Comparison of ENCODE assay signal across 19 cellular contexts in the genomic region with DNA sequence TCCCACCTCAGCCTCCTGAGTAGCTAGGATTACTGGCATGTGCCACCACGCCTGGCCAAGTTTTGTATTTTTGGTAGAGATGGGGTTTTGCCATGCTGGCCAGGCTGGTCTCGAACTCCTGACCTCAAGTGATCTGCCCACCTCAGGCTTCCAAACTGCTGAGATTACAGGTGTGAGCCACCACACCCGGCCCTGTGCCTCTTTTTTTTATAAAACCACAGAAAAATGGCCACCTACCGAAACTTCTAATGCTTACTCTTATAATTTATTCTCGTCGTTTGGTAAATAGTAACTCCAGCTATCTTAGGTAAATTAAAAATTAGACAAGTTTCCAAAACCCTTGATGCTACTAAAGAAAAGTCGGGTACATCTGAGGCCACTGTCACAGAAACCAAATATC. TPM values are rescaled to one million over a fixed set of nuclear protein-coding genes. Genes with fewer than 3 reads are reported as not detected.
DNase-seq lines count a peak whose midpoint lies in the region; ATAC-seq lines count a peak whose summit lies in the region.
"Had no signal": no experiment of that assay in that cellular context is flagged by ENCODE, and none has a peak within 500 bp of the region (broad histone marks: within the 10 kb centered on the region; RNA-seq: fewer than 3 reads in every experiment).

No MANE protein-coding gene starts in this region.

- POLR2A ChIA-PET in CD4-positive, alpha-beta memory T cell (lab: Charles Lee; ENCODE audit: partially characterized antibody): interaction anchor here (1.0 to 4.5 kb wide), 6 partner anchors 37 to 229 kb away, joined by 3 to 23 read pairs (median 8); a partner anchor contains a TSS
- POLR2A ChIA-PET in activated CD4-positive, alpha-beta memory T cell treated with anti-CD3 and anti-CD28 coated beads for 36 hours (lab: Charles Lee): interaction anchor here (1.3 to 3.5 kb wide), 10 partner anchors 11 to 229 kb away, joined by 3 to 15 read pairs (median 10); a partner anchor contains a TSS

- H3K36me3 ChIP-seq in BLaER1 treated with 17β-estradiol and CSF1 and Interleukin-3, amounts not matched to agents 10 nM and 100 nM: peaks cover 62 to 79% (median 67%) of the 10 kb centered on the region in 11 experiments
- H3K36me3 ChIP-seq in CD4-positive, alpha-beta memory T cell (ENCODE audit: insufficient read depth, low read length): peaks cover 14% of the 10 kb centered on the region

- DNase-seq in CD4-positive, alpha-beta memory T cell: peak in 2 of 5 donors; percentile 22 to 26
- peak; percentile 24 for DNase-seq in activated CD4-positive, alpha-beta memory T cell treated with anti-CD3 and anti-CD28 coated beads for 36 hours
- DNase-seq in immature natural killer cell: no peak
- no peak for DNase-seq in KG1 (lab: John Stamatoyannopoulos, UW)
- DNase-seq: activated naive CD4-positive, alpha-beta T cell; AML-193; GOT3; head of caudate nucleus; left ventricle myocardium superior; NCI-H1092; NCI-H2081; NCI-H446 treated with DMSO at 0.1 percent for 48 hours; right cardiac atrium; stimulated activated naive CD4-positive, alpha-beta T cell treated with Interleukin-2 at 50 U/mL for 16 hours had no signal

- peaks cover 40 to 71% of the 10 kb centered on the region in 2 donors for H3K36me3 Mint-ChIP-seq in CD4-positive, alpha-beta memory T cell
- H3K36me3 Mint-ChIP-seq in activated CD4-positive, alpha-beta memory T cell treated with anti-CD3 and anti-CD28 coated beads for 36 hours: peaks cover 55% of the 10 kb centered on the region
- H3K36me3 Mint-ChIP-seq in immature natural killer cell: peaks cover 18 to 45% (median 21%) of the 10 kb centered on the region in 3 donors

- peaks cover 0 to 6% (median 1%) of the 10 kb centered on the region in 8 donors for H3K9me3 Mint-ChIP-seq in CD4-positive, alpha-beta memory T cell
- peaks cover 3% of the 10 kb centered on the region for H3K9me3 Mint-ChIP-seq in activated CD4-positive, alpha-beta memory T cell treated with anti-CD3 and anti-CD28 coated beads for 36 hours
- no peaks in the 10 kb centered on the region for H3K9me3 Mint-ChIP-seq in immature natural killer cell

- intact Hi-C loops in CD4-positive, alpha-beta memory T cell (cut with micrococcal nuclease): loop anchor here (2.0 to 5.0 kb wide), 4 partner anchors 33 to 227 kb away; a partner anchor contains a TSS
- intact Hi-C loops in activated CD4-positive, alpha-beta memory T cell treated with anti-CD3 and anti-CD28 coated beads for 36 hours (cut with micrococcal nuclease): loop anchor here (1.0 to 5.0 kb wide), 5 partner anchors 94 to 922 kb away; a partner anchor contains a TSS

- peak overlapping the region in 10 of 11 experiments; percentile 73 to 84 (median 77); a peak in 18 of 22 replicates for H3K4me2 ChIP-seq in BLaER1 treated with 17β-estradiol and CSF1 and Interleukin-3, amounts not matched to agents 10 nM and 100 nM

- no peaks in the 10 kb centered on the region for H3K27me3 ChIP-seq in BLaER1 treated with 17β-estradiol and CSF1 and Interleukin-3, amounts not matched to agents 10 nM and 100 nM
- no peaks in the 10 kb centered on the region for H3K27me3 ChIP-seq in CD4-positive, alpha-beta memory T cell (ENCODE audit: insufficient read depth, low read length)
- H3K27me3 ChIP-seq: tibial nerve had no signal

- peak overlapping the region; percentile 94 to 98 (median 96) for H3K27ac Mint-ChIP-seq in CD4-positive, alpha-beta memory T cell
- H3K27ac Mint-ChIP-seq in activated CD4-positive, alpha-beta memory T cell treated with anti-CD3 and anti-CD28 coated beads for 36 hours: peak overlapping the region; percentile 87
- peak overlapping the region; percentile 43 to 88 (median 76) for H3K27ac Mint-ChIP-seq in immature natural killer cell

- H3K4me3 Mint-ChIP-seq in CD4-positive, alpha-beta memory T cell: peak overlapping the region; percentile 67 to 85 (median 78)
- peak overlapping the region; percentile 64 for H3K4me3 Mint-ChIP-seq in activated CD4-positive, alpha-beta memory T cell treated with anti-CD3 and anti-CD28 coated beads for 36 hours
- peak overlapping the region in 2 of 5 donors; percentile 17 to 71 for H3K4me3 Mint-ChIP-seq in immature natural killer cell

- no peaks in the 10 kb centered on the region for H3K27me3 Mint-ChIP-seq in CD4-positive, alpha-beta memory T cell
- H3K27me3 Mint-ChIP-seq in activated CD4-positive, alpha-beta memory T cell treated with anti-CD3 and anti-CD28 coated beads for 36 hours: no peaks in the 10 kb centered on the region
- peaks cover 0 to 5% (median 1%) of the 10 kb centered on the region in 3 donors for H3K27me3 Mint-ChIP-seq in immature natural killer cell (ENCODE audit: low read depth in 3 of 3)

- H3K4me1 ChIP-seq in BLaER1 treated with 17β-estradiol and CSF1 and Interleukin-3, amounts not matched to agents 10 nM and 100 nM: peaks cover 46 to 66% (median 58%) of the 10 kb centered on the region in 10 experiments
- H3K4me1 ChIP-seq in CD4-positive, alpha-beta memory T cell (ENCODE audit: insufficient read depth, low read length): peaks cover 70% of the 10 kb centered on the region

- peaks cover 0 to 54% (median 6%) of the 10 kb centered on the region in 11 experiments; a peak in 9 of 22 replicates for H4K20me1 ChIP-seq in BLaER1 treated with 17β-estradiol and CSF1 and Interleukin-3, amounts not matched to agents 10 nM and 100 nM

- CTCF ChIA-PET in CD4-positive, alpha-beta memory T cell (lab: Charles Lee; ENCODE audit: partially characterized antibody): interaction anchor here (1.1 to 2.1 kb wide), 5 partner anchors 10 to 156 kb away, joined by 4 to 8 read pairs (median 5); no protein-coding TSS in a partner anchor
- CTCF ChIA-PET in activated CD4-positive, alpha-beta memory T cell treated with anti-CD3 and anti-CD28 coated beads for 36 hours (lab: Charles Lee): interaction anchor here (0.9 to 1.5 kb wide), 5 partner anchors 11 to 229 kb away, joined by 3 to 12 read pairs (median 4); a partner anchor contains a TSS

- peaks cover 52 to 85% (median 71%) of the 10 kb centered on the region in 4 donors for H3K4me1 Mint-ChIP-seq in CD4-positive, alpha-beta memory T cell
- peaks cover 79% of the 10 kb centered on the region for H3K4me1 Mint-ChIP-seq in activated CD4-positive, alpha-beta memory T cell treated with anti-CD3 and anti-CD28 coated beads for 36 hours (ENCODE audit: low read depth)
- peaks cover 63 to 90% of the 10 kb centered on the region in 2 donors for H3K4me1 Mint-ChIP-seq in immature natural killer cell

- H3K9me3 ChIP-seq in BLaER1 treated with 17β-estradiol and CSF1 and Interleukin-3, amounts not matched to agents 10 nM and 100 nM (replicated peaks in 1 of 11): peaks cover 13 to 29% (median 24%) of the 10 kb centered on the region in 11 experiments; a peak in 21 of 22 replicates
- peaks cover 0 to 3% of the 10 kb centered on the region in 2 donors for H3K9me3 ChIP-seq in CD4-positive, alpha-beta memory T cell (ENCODE audit: control insufficient read depth in 1 of 2, low read length in 2 of 2)

- H3K4me3 ChIP-seq in BLaER1 treated with 17β-estradiol and CSF1 and Interleukin-3, amounts not matched to agents 10 nM and 100 nM: no peak overlapping the region
- no peak overlapping the region for H3K4me3 ChIP-seq in CD4-positive, alpha-beta memory T cell (ENCODE audit: low read length in 2 of 2)
- H3K4me3 ChIP-seq: tibial nerve had no signal

- ATAC-seq in GM18870 (IDR thresholded peaks at IDR 0.05; ENCODE audit: unreplicated experiment): no peak
- ATAC-seq in HG02623 (IDR thresholded peaks at IDR 0.05; ENCODE audit: unreplicated experiment): no peak
- ATAC-seq: left ventricle myocardium superior, right cardiac atrium had no signal

- H3K9ac ChIP-seq in BLaER1 treated with 17β-estradiol and CSF1 and Interleukin-3, amounts not matched to agents 10 nM and 100 nM: no peak overlapping the region

- peak overlapping the region in 3 of 11 experiments; percentile 16 to 61 (median 46); a peak in 5 of 22 replicates for H3K27ac ChIP-seq in BLaER1 treated with 17β-estradiol and CSF1 and Interleukin-3, amounts not matched to agents 10 nM and 100 nM
- peak overlapping the region; percentile 66 for H3K27ac ChIP-seq in CD4-positive, alpha-beta memory T cell (ENCODE audit: low read depth, low read length)
- H3K27ac ChIP-seq: RWPE1 had no signal

RNA-seq across cellular contexts. Expression of a gene that starts 54.4 kb away (rescaled TPM):
- 10 to 100 TPM; 66.7 to 70.4 TPM for total RNA-seq in CD4-positive, alpha-beta memory T cell
- polyA plus RNA-seq in CD4-positive, alpha-beta memory T cell: 10 to 100 TPM; 72.6 to 87.2 TPM
- total RNA-seq in activated CD4-positive, alpha-beta memory T cell treated with anti-CD3 and anti-CD28 coated beads for 36 hours: 10 to 100 TPM; 48.1 to 50.9 TPM
- polyA plus RNA-seq in immature natural killer cell: 100 to 1,000 TPM in 1 of 3 donors, 10 to 100 TPM in 2; 68.5 to 103 (median 76.9) TPM
